In genomic region chr2:56705713-56706112, GRCh38 we compare ENCODE assay signal across 17 cellular contexts.
DNase-seq lines count a peak whose midpoint lies in the region; ATAC-seq, FAIRE-seq and TF ChIP-seq lines count a peak whose summit lies in the region.
"Had no signal": no experiment of that assay in that cellular context is flagged by ENCODE, and none has a peak within 500 bp of the region (broad histone marks: within the 10 kb centered on the region; RNA-seq: fewer than 3 reads in every experiment).

No MANE protein-coding gene starts in this region.

- H3K9ac ChIP-seq in GM23248 = no peak overlapping the region
- H3K9ac ChIP-seq: BLaER1 treated with 17β-estradiol and CSF1 and Interleukin-3, amounts not matched to agents 10 nM and 100 nM had no signal

- no peaks in the 10 kb centered on the region for H4K20me1 ChIP-seq in GM23248 (ENCODE audit: insufficient read depth)
- H4K20me1 ChIP-seq: BLaER1 treated with 17β-estradiol and CSF1 and Interleukin-3, amounts not matched to agents 10 nM and 100 nM had no signal

- H3K4me3 ChIP-seq in A549 (no peak overlapping the region), bronchial epithelial cell (ENCODE audit: low read depth, low read length) (no peak overlapping the region), psoas muscle (no peak overlapping the region), GM23248 (no peak overlapping the region)
- H3K4me3 ChIP-seq: BLaER1 treated with 17β-estradiol and CSF1 and Interleukin-3, amounts not matched to agents 10 nM and 100 nM; GM23338 had no signal

- TF ChIP-seq EP300 in A549 (IDR thresholded peaks at IDR 0.05) = no peak

- no peaks in the 10 kb centered on the region for H3F3A ChIP-seq in GM23248 (ENCODE audit: insufficient read depth)

- FAIRE-seq in A549 (lab: Jason Lieb, UNC) = peak; percentile 65
- FAIRE-seq in bronchial epithelial cell (lab: Jason Lieb, UNC) = no peak

- H3K27ac ChIP-seq in A549 = no peak overlapping the region
- no peak overlapping the region for H3K27ac ChIP-seq in psoas muscle
- H3K27ac ChIP-seq in GM23248 = no peak overlapping the region
- H3K27ac ChIP-seq: BLaER1 treated with 17β-estradiol and CSF1 and Interleukin-3, amounts not matched to agents 10 nM and 100 nM; HL-60 had no signal

- H3K27me3 ChIP-seq in bronchial epithelial cell (ENCODE audit: control insufficient read depth, insufficient read depth, low read length) (no peaks in the 10 kb centered on the region), psoas muscle (ENCODE audit: insufficient read depth in 3 of 3, low read length in 2 of 3) (no peaks in the 10 kb centered on the region), GM23248 (replicated peaks; ENCODE audit: insufficient read depth) (no peaks in the 10 kb centered on the region)
- H3K27me3 ChIP-seq: BLaER1 treated with 17β-estradiol and CSF1 and Interleukin-3, amounts not matched to agents 10 nM and 100 nM had no signal

- no peaks in the 10 kb centered on the region for H3K36me3 ChIP-seq in bronchial epithelial cell (ENCODE audit: control insufficient read depth, insufficient read depth, low read length)
- no peaks in the 10 kb centered on the region for H3K36me3 ChIP-seq in psoas muscle (ENCODE audit: insufficient read depth in 1 of 2, low read depth in 1 of 2)
- no peaks in the 10 kb centered on the region for H3K36me3 ChIP-seq in GM23248 (ENCODE audit: low read depth)
- H3K36me3 ChIP-seq: BLaER1 treated with 17β-estradiol and CSF1 and Interleukin-3, amounts not matched to agents 10 nM and 100 nM had no signal

- H3K4me2 ChIP-seq in A549 (no peak overlapping the region), GM23248 (ENCODE audit: unreplicated experiment) (no peak overlapping the region)
- H3K4me2 ChIP-seq: BLaER1 treated with 17β-estradiol and CSF1 and Interleukin-3, amounts not matched to agents 10 nM and 100 nM; GM23338 had no signal

- no peaks in the 10 kb centered on the region for H3K9me2 ChIP-seq in GM23248 (ENCODE audit: insufficient read depth)

- POLR2A ChIA-PET in A549 (lab: Yijun Ruan, JAX) = no interaction called here

- no peaks in the 10 kb centered on the region for H3K79me2 ChIP-seq in GM23248 (ENCODE audit: insufficient read depth)

- no peak for ATAC-seq in A549
- ATAC-seq in psoas muscle = peak in 3 of 4 donors; percentile 48 to 73 (median 58)
- ATAC-seq in GM19455 (IDR thresholded peaks at IDR 0.05; ENCODE audit: unreplicated experiment) = no peak
- ATAC-seq: GM23338 had no signal

- H3K4me1 ChIP-seq in A549 (no peaks in the 10 kb centered on the region), psoas muscle (peaks cover 2% of the 10 kb centered on the region), GM23248 (ENCODE audit: insufficient read depth) (no peaks in the 10 kb centered on the region)
- H3K4me1 ChIP-seq: BLaER1 treated with 17β-estradiol and CSF1 and Interleukin-3, amounts not matched to agents 10 nM and 100 nM had no signal

- DNase-seq in A549 (ENCODE audit: low read depth in 1 of 2, low spot score in 1 of 2) (no peak), NCI-H69 (lab: John Stamatoyannopoulos, UW) (peak; percentile 1), bronchial epithelial cell (ENCODE audit: low read depth) (peak; percentile 18), psoas muscle (no peak), NCI-H2107 (lab: John Stamatoyannopoulos, UW) (no peak), GM23248 (no peak)
- DNase-seq: 8988T; ACHN; CD4-positive, CD25-positive, alpha-beta regulatory T cell; DMS53; GF-D8; H7; IMR-90 had no signal

- no peak for TF ChIP-seq CTCF in A549 (IDR thresholded peaks at IDR 0.05)
- no peak for TF ChIP-seq CTCF in bronchial epithelial cell (IDR thresholded peaks at IDR 0.05; ENCODE audit: insufficient read depth, low read length, severe bottlenecking)
- TF ChIP-seq CTCF in psoas muscle (IDR thresholded peaks at IDR 0.05) = no peak

- CTCF ChIA-PET in A549 (lab: Yijun Ruan, JAX) = interaction anchor here (1.0 to 1.4 kb wide), 3 partner anchors 10 to 44 kb away, joined by 3 to 4 read pairs (median 4); no protein-coding TSS in a partner anchor

- intact Hi-C loops in psoas muscle (cut with DNase I) = no loop called here

- in situ Hi-C loops in GM23248 (cut with MboI) = no loop called here

- TF ChIP-seq RAD21 in A549 (conservative IDR thresholded peaks at IDR 0.05 in 1 of 2, IDR thresholded peaks at IDR 0.05 in 1 of 2) = no peak

- no peak for TF ChIP-seq POLR2A in A549 (IDR thresholded peaks at IDR 0.05; ENCODE audit: low read length)

- no peak overlapping the region for H2AFZ ChIP-seq in GM23248
- H2AFZ ChIP-seq: GM23338 had no signal

- H3K9me3 ChIP-seq in A549 = 0 out of 3 replicates have a peak, but pooled peaks cover 2% of the 10 kb centered on the region
- H3K9me3 ChIP-seq in psoas muscle = no peaks in the 10 kb centered on the region
- H3K9me3 ChIP-seq in GM23248 (ENCODE audit: low read depth) = no peaks in the 10 kb centered on the region
- H3K9me3 ChIP-seq: BLaER1 treated with 17β-estradiol and CSF1 and Interleukin-3, amounts not matched to agents 10 nM and 100 nM had no signal

- WGBS in A549 (ENCODE audit: missing lambda C conversion rate) = 16% methylated on average over 2 of the region's 2 CpGs
- WGBS in psoas muscle, 3 donors = 24 to 31% (median 25%) methylated on average over 2 of the region's 2 CpGs
- WGBS in GM23248 (ENCODE audit: low coverage in 1 of 2, low lambda C conversion rate in 2 of 2, missing lambda C conversion rate in 2 of 2), 2 experiments = 15 to 19% methylated on average over 2 of the region's 2 CpGs

TF ChIP-seq in A549, 52 proteins besides CTCF, POLR2A, EP300 and RAD21:
- no peak for TF ChIP-seq EHMT2 (IDR thresholded peaks at IDR 0.05; ENCODE audit: low read depth)
- no peak for TF ChIP-seq ZC3H11A (IDR thresholded peaks at IDR 0.05)

Comparison
In these comparisons a context has a peak if more than half of its experiments do, and no peak if none do; other contexts are left out.
1. ATAC-seq: peak in psoas muscle (3 of 4); none in A549 (0 of 2) and GM19455 (single experiment).
2. DNase-seq: peak in NCI-H69 (single experiment) and bronchial epithelial cell (single experiment); none in A549 (0 of 2), psoas muscle (0 of 2), NCI-H2107 (single experiment) and GM23248 (single experiment).